ENCODE assay signal across 18 cellular contexts in genomic region chr21:35036521-35037383, GRCh38. TPM values are rescaled to one million over a fixed set of nuclear protein-coding genes. Genes with fewer than 3 reads are reported as not detected.
DNase-seq lines count a peak whose midpoint lies in the region; ATAC-seq and TF ChIP-seq lines count a peak whose summit lies in the region.
"Had no signal": no experiment of that assay in that cellular context is flagged by ENCODE, and none has a peak within 500 bp of the region (broad histone marks: within the 10 kb centered on the region; RNA-seq: fewer than 3 reads in every experiment).

No MANE protein-coding gene starts in this region.

- peak overlapping the region; percentile 86 for H3K27ac Mint-ChIP-seq in activated naive CD4-positive, alpha-beta T cell treated with anti-CD3 and anti-CD28 coated beads, Interleukin-2, amount 50 U/mL, for 24 hours
- peak overlapping the region; percentile 96 for H3K27ac Mint-ChIP-seq in activated T-cell treated with anti-CD3 and anti-CD28 coated beads, Interleukin-2, amount 50 U/mL, for 72 hours
- H3K27ac Mint-ChIP-seq in naive thymus-derived CD8-positive, alpha-beta T cell, result peak overlapping the region; percentile 86 to 93 (median 92)
- no peak overlapping the region for H3K27ac Mint-ChIP-seq in nephron progenitor cell
- H3K27ac Mint-ChIP-seq: HFFc6, memory B cell had no signal

- POLR2A ChIA-PET in naive thymus-derived CD8-positive, alpha-beta T cell (lab: Charles Lee), result interaction anchor here (0.6 to 2.5 kb wide), 3 partner anchors 10 to 36 kb away, joined by 4 to 17 read pairs (median 5); no protein-coding TSS in a partner anchor

- no peak for DNase-seq in activated naive CD4-positive, alpha-beta T cell (lab: John Stamatoyannopoulos, UW)
- DNase-seq in activated T-cell treated with anti-CD3 and anti-CD28 coated beads, Interleukin-2, amount 50 U/mL, for 72 hours, result peak; percentile 35 to 51
- DNase-seq in naive thymus-derived CD8-positive, alpha-beta T cell, result no peak
- no peak for DNase-seq in retina
- no peak for DNase-seq in T1000 (lab: John Stamatoyannopoulos, UW)
- no peak for DNase-seq in nephron progenitor cell
- DNase-seq: effector CD8-positive, alpha-beta T cell; GF-D8; HFFc6; kidney; NCI-H1436; psoas muscle; SK-N-SH had no signal

- no peaks in the 10 kb centered on the region for H3K27me3 Mint-ChIP-seq in activated naive CD4-positive, alpha-beta T cell treated with anti-CD3 and anti-CD28 coated beads, Interleukin-2, amount 50 U/mL, for 24 hours
- no peaks in the 10 kb centered on the region for H3K27me3 Mint-ChIP-seq in activated T-cell treated with anti-CD3 and anti-CD28 coated beads, Interleukin-2, amount 50 U/mL, for 72 hours (ENCODE audit: low read depth)
- no peaks in the 10 kb centered on the region for H3K27me3 Mint-ChIP-seq in naive thymus-derived CD8-positive, alpha-beta T cell
- peaks cover 21% of the 10 kb centered on the region for H3K27me3 Mint-ChIP-seq in nephron progenitor cell (ENCODE audit: low read depth, poor library complexity)
- H3K27me3 Mint-ChIP-seq: memory B cell had no signal

- H3K9me3 Mint-ChIP-seq in activated naive CD4-positive, alpha-beta T cell treated with anti-CD3 and anti-CD28 coated beads, Interleukin-2, amount 50 U/mL, for 24 hours, result peaks cover 5% of the 10 kb centered on the region
- H3K9me3 Mint-ChIP-seq in activated T-cell treated with anti-CD3 and anti-CD28 coated beads, Interleukin-2, amount 50 U/mL, for 72 hours, result peaks cover 2 to 3% of the 10 kb centered on the region in 2 donors
- peaks cover 0 to 9% (median 0%) of the 10 kb centered on the region in 9 donors for H3K9me3 Mint-ChIP-seq in naive thymus-derived CD8-positive, alpha-beta T cell
- H3K9me3 Mint-ChIP-seq in nephron progenitor cell, result no peaks in the 10 kb centered on the region
- H3K9me3 Mint-ChIP-seq: HFFc6 had no signal

- H3K4me3 Mint-ChIP-seq in activated naive CD4-positive, alpha-beta T cell treated with anti-CD3 and anti-CD28 coated beads, Interleukin-2, amount 50 U/mL, for 24 hours, result peak overlapping the region; percentile 59
- peak overlapping the region; percentile 81 to 92 for H3K4me3 Mint-ChIP-seq in activated T-cell treated with anti-CD3 and anti-CD28 coated beads, Interleukin-2, amount 50 U/mL, for 72 hours
- peak overlapping the region; percentile 55 to 83 (median 72) for H3K4me3 Mint-ChIP-seq in naive thymus-derived CD8-positive, alpha-beta T cell
- no peak overlapping the region for H3K4me3 Mint-ChIP-seq in nephron progenitor cell
- H3K4me3 Mint-ChIP-seq: HFFc6, memory B cell had no signal

- H3K36me3 Mint-ChIP-seq in activated naive CD4-positive, alpha-beta T cell treated with anti-CD3 and anti-CD28 coated beads, Interleukin-2, amount 50 U/mL, for 24 hours, result peaks cover 19% of the 10 kb centered on the region
- H3K36me3 Mint-ChIP-seq in activated T-cell treated with anti-CD3 and anti-CD28 coated beads, Interleukin-2, amount 50 U/mL, for 72 hours (ENCODE audit: insufficient read depth in 2 of 2), result peaks cover 2% of the 10 kb centered on the region in 2 donors
- H3K36me3 Mint-ChIP-seq in naive thymus-derived CD8-positive, alpha-beta T cell, result peaks cover 14 to 62% (median 37%) of the 10 kb centered on the region in 3 donors
- no peaks in the 10 kb centered on the region for H3K36me3 Mint-ChIP-seq in nephron progenitor cell (ENCODE audit: low read depth)

- ATAC-seq in activated T-cell treated with anti-CD3 and anti-CD28 coated beads, Interleukin-2, amount 50 U/mL, for 72 hours (replicated peaks in 1 of 2), result peak; percentile 63
- ATAC-seq in naive thymus-derived CD8-positive, alpha-beta T cell, result no peak
- no peak for ATAC-seq in GM21576 (IDR thresholded peaks at IDR 0.05; ENCODE audit: unreplicated experiment)
- ATAC-seq: Panc1 had no signal

- TF ChIP-seq CTCF in nephron progenitor cell (IDR thresholded peaks at IDR 0.05), result no peak

- H3K4me1 Mint-ChIP-seq in activated naive CD4-positive, alpha-beta T cell treated with anti-CD3 and anti-CD28 coated beads, Interleukin-2, amount 50 U/mL, for 24 hours, result peaks cover 99% of the 10 kb centered on the region
- peaks cover 98% of the 10 kb centered on the region for H3K4me1 Mint-ChIP-seq in activated T-cell treated with anti-CD3 and anti-CD28 coated beads, Interleukin-2, amount 50 U/mL, for 72 hours (ENCODE audit: low read depth)
- H3K4me1 Mint-ChIP-seq in naive thymus-derived CD8-positive, alpha-beta T cell, result peaks cover 41 to 97% (median 94%) of the 10 kb centered on the region in 4 donors
- H3K4me1 Mint-ChIP-seq in nephron progenitor cell, result no peaks in the 10 kb centered on the region

RNA-seq across cellular contexts. Expression of gene RUNX1, which starts 12.3 kb away (rescaled TPM):
- total RNA-seq in activated T-cell treated with anti-CD3 and anti-CD28 coated beads, Interleukin-2, amount 50 U/mL, for 72 hours, result 10 to 100 TPM; 36.6 to 56.2 TPM
- total RNA-seq in naive thymus-derived CD8-positive, alpha-beta T cell, result 10 to 100 TPM; 67.1 to 69.0 TPM
- polyA plus RNA-seq in naive thymus-derived CD8-positive, alpha-beta T cell, result 10 to 100 TPM; 13.1 to 22.6 (median 15.1) TPM
- polyA plus RNA-seq: neural cell had no signal

Comparison
In these comparisons a context has a peak if more than half of its experiments do, and no peak if none do; other contexts are left out.
1. DNase-seq: peak in activated T-cell treated with anti-CD3 and anti-CD28 coated beads, Interleukin-2, amount 50 U/mL, for 72 hours (2 of 2); none in activated naive CD4-positive, alpha-beta T cell (0 of 4), naive thymus-derived CD8-positive, alpha-beta T cell (0 of 10), retina (single experiment), T1000 (single experiment) and nephron progenitor cell (single experiment).
2. ATAC-seq: peak in activated T-cell treated with anti-CD3 and anti-CD28 coated beads, Interleukin-2, amount 50 U/mL, for 72 hours (2 of 2); none in naive thymus-derived CD8-positive, alpha-beta T cell (0 of 2) and GM21576 (single experiment).